1 cellular context compared by ENCODE assay signal in the genomic region with DNA sequence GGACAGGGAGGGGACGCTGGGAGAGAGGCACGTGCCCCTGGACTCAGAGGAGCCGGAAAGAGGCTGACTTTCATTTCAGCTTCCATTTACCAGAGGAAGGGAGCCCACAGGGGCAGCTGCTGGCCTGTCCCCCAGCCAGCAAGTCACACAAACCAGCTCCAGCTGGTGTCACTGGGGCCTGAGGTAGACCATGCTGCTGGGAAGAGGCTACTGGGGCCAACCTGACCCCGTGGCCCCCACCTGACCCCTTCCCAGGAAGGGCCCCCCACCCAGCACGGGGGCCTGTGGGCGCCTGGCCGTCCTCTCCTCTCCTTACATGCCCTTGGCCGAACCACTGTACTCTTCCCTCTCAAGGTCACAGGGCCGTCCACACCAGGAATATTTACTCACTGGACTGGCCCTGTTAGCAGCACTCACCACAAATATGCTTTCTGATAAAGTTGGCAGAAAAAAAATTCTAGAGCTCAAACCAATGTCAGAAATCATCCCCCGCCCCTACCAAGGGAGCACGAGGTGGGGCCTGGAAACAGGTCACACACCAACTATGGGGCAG.
TF ChIP-seq lines count a peak whose summit lies in the region.

No MANE protein-coding gene starts in this region.

TF ChIP-seq in HepG2, 621 proteins besides CTCF, POLR2A, EP300 and RAD21 (continued from another document and continues in another):
- TF ChIP-seq ZNF609 (CRISPR knock-in tag; IDR thresholded peaks at IDR 0.05; ENCODE audit: borderline replicate concordance) (peak; percentile 59; the same call in 1 of the 2 replicates), NCOA1 (CRISPR knock-in tag; IDR thresholded peaks at IDR 0.05) (peak; percentile 90), ZNF564 (CRISPR knock-in tag; IDR thresholded peaks at IDR 0.05) (no peak), ZNF281 (CRISPR knock-in tag; IDR thresholded peaks at IDR 0.05; ENCODE audit: borderline replicate concordance) (0 out of 2 replicates have a peak, but pooled peaks have one; percentile 42), ONECUT2 (CRISPR knock-in tag; IDR thresholded peaks at IDR 0.05) (no peak), GLMP (CRISPR knock-in tag; IDR thresholded peaks at IDR 0.05; ENCODE audit: borderline replicate concordance) (no peak), CEBPB (IDR thresholded peaks at IDR 0.05; ENCODE audit: borderline replicate concordance, low read depth, low read length) (no peak), SOX5 (CRISPR knock-in tag; IDR thresholded peaks at IDR 0.05; ENCODE audit: borderline replicate concordance) (peak; percentile 63), KDM5A (IDR thresholded peaks at IDR 0.05; ENCODE audit: borderline replicate concordance, low read length) (no peak), CSRNP2 (CRISPR knock-in tag; conservative IDR thresholded peaks at IDR 0.05; ENCODE audit: low read depth) (no peak), MZF1 (CRISPR knock-in tag; IDR thresholded peaks at IDR 0.05; ENCODE audit: borderline replicate concordance) (no peak), NFYC (CRISPR knock-in tag; IDR thresholded peaks at IDR 0.05) (no peak), ZKSCAN1 (IDR thresholded peaks at IDR 0.05; ENCODE audit: low read length) (no peak), DDIT3 (CRISPR knock-in tag; IDR thresholded peaks at IDR 0.05) (no peak), HNRNPL (IDR thresholded peaks at IDR 0.05; ENCODE audit: low read depth, low read length) (peak; percentile 50; the same call in 1 of the 2 replicates), HDAC2 (CRISPR knock-in tag; IDR thresholded peaks at IDR 0.05) (peak; percentile 85), LBX2 (CRISPR knock-in tag; IDR thresholded peaks at IDR 0.05; ENCODE audit: borderline replicate concordance) (no peak), RBFOX2 (IDR thresholded peaks at IDR 0.05; ENCODE audit: low read depth, low read length) (no peak), ZNF235 (CRISPR knock-in tag; IDR thresholded peaks at IDR 0.05; ENCODE audit: borderline replicate concordance) (no peak), THAP7 (CRISPR knock-in tag; IDR thresholded peaks at IDR 0.05) (peak; percentile 61; the same call in 1 of the 2 replicates), KLF9 (CRISPR knock-in tag; IDR thresholded peaks at IDR 0.05; ENCODE audit: low read depth) (no peak), ZNF121 (CRISPR knock-in tag; IDR thresholded peaks at IDR 0.05) (peak; percentile 98), PCBP2 (optimal IDR thresholded peaks at IDR 0.05; ENCODE audit: low read depth, low read length, poor library complexity, severe bottlenecking) (no peak), ZNF841 (CRISPR knock-in tag; IDR thresholded peaks at IDR 0.05; ENCODE audit: borderline replicate concordance) (no peak), ZFAT (CRISPR knock-in tag; conservative IDR thresholded peaks at IDR 0.05) (no peak), SPEN (CRISPR knock-in tag; IDR thresholded peaks at IDR 0.05; ENCODE audit: low read depth) (peak; percentile 57; the same call in 1 of the 2 replicates), MYNN (CRISPR knock-in tag; IDR thresholded peaks at IDR 0.05; ENCODE audit: low read depth) (no peak), ZNF263 (CRISPR knock-in tag; IDR thresholded peaks at IDR 0.05) (no peak), RAD51 (IDR thresholded peaks at IDR 0.05; ENCODE audit: borderline replicate concordance) (no peak), AHR (CRISPR knock-in tag; IDR thresholded peaks at IDR 0.05) (no peak), ZNF34 (CRISPR knock-in tag; IDR thresholded peaks at IDR 0.05; ENCODE audit: borderline replicate concordance) (no peak; the same call in 1 of the 2 replicates), ZNF570 (CRISPR knock-in tag; IDR thresholded peaks at IDR 0.05; ENCODE audit: borderline replicate concordance) (no peak), NBN (conservative IDR thresholded peaks at IDR 0.05) (no peak), ZNF552 (CRISPR knock-in tag; IDR thresholded peaks at IDR 0.05; ENCODE audit: borderline replicate concordance) (0 out of 2 replicates have a peak, but pooled peaks have one; percentile 72)
- TF ChIP-seq, protein P1, sequence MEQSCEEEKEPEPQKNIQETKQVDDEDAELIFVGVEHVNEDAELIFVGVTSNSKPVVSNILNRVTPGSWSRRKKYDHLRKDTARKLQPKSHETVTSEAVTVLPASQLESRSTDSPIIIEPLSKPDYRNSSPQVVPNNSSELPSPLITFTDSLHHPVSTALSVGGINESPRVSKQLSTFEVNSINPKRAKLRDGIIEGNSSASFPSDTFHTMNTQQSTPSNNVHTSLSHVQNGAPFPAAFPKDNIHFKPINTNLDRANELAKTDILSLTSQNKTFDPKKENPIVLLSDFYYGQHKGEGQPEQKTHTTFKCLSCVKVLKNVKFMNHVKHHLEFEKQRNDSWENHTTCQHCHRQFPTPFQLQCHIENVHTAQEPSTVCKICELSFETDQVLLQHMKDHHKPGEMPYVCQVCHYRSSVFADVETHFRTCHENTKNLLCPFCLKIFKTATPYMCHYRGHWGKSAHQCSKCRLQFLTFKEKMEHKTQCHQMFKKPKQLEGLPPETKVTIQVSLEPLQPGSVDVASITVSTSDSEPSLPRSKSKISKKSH (CRISPR knock-in tag; IDR thresholded peaks at IDR 0.05; ENCODE audit: borderline replicate concordance): no peak
- TF ChIP-seq, protein P2, sequence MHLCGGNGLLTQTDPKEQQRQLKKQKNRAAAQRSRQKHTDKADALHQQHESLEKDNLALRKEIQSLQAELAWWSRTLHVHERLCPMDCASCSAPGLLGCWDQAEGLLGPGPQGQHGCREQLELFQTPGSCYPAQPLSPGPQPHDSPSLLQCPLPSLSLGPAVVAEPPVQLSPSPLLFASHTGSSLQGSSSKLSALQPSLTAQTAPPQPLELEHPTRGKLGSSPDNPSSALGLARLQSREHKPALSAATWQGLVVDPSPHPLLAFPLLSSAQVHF (CRISPR knock-in tag; IDR thresholded peaks at IDR 0.05): no peak
- TF ChIP-seq, protein P3, sequence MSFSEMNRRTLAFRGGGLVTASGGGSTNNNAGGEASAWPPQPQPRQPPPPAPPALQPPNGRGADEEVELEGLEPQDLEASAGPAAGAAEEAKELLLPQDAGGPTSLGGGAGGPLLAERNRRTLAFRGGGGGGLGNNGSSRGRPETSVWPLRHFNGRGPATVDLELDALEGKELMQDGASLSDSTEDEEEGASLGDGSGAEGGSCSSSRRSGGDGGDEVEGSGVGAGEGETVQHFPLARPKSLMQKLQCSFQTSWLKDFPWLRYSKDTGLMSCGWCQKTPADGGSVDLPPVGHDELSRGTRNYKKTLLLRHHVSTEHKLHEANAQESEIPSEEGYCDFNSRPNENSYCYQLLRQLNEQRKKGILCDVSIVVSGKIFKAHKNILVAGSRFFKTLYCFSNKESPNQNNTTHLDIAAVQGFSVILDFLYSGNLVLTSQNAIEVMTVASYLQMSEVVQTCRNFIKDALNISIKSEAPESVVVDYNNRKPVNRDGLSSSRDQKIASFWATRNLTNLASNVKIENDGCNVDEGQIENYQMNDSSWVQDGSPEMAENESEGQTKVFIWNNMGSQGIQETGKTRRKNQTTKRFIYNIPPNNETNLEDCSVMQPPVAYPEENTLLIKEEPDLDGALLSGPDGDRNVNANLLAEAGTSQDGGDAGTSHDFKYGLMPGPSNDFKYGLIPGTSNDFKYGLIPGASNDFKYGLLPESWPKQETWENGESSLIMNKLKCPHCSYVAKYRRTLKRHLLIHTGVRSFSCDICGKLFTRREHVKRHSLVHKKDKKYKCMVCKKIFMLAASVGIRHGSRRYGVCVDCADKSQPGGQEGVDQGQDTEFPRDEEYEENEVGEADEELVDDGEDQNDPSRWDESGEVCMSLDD (CRISPR knock-in tag; IDR thresholded peaks at IDR 0.05; ENCODE audit: borderline replicate concordance): peak; percentile 96; the same call in 1 of the 2 replicates
